In the genomic region with DNA sequence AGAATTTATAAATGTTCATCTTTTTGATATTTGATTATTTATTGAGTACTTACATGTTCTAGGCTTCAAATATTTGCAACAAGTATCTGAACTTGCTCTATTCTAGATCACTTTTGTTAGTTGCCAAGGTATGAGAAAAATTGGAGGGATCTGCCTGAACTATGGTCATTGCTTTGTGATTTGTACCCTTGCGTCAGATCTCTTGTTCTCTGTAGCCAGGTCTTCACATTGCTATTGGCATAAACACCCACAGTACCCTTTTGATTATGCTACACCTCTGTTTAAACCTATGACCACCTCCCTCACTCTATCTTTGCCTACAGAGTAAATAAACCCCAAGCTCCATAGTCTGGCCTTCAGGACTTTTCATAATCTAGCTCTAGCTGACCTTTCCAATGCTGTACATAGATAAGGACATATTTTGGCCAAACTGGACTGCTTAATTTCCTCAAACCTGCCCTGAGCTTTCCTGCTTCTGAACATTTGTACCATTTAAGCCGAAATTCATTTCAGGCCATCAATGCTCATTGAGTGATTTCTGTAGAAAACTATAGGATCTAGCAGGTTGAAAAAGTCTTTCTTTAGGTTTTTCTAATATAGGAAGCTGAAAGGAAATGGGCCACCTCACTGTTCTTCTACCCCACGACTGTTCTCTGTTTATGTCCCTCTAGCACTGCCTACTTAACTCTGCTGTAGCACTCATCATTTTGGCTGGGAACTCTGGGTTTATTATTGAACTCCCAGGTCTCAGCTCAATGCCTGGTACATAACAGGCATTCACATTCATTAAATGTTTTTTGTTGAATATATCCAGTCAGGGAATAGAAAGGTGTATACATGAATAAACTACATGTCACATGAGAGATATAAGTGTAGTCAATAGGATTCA, we compare ENCODE assay signal across 17 cellular contexts.
DNase-seq lines count a peak whose midpoint lies in the region; ATAC-seq, FAIRE-seq and TF ChIP-seq lines count a peak whose summit lies in the region.
"Had no signal": no experiment of that assay in that cellular context is flagged by ENCODE, and none has a peak within 500 bp of the region (broad histone marks: within the 10 kb centered on the region; RNA-seq: fewer than 3 reads in every experiment).

No MANE protein-coding gene starts in this region.

- H3K4me1 ChIP-seq in cardiac muscle cell (ENCODE audit: low read depth) (peaks cover 54% of the 10 kb centered on the region), right atrium auricular region (peaks cover 0 to 3% of the 10 kb centered on the region in 2 donors), pancreas (peaks cover 0 to 10% (median 5%) of the 10 kb centered on the region in 3 donors), body of pancreas (peaks cover 15% of the 10 kb centered on the region), adrenal gland (replicated peaks in 1 of 2) (no peaks in the 10 kb centered on the region)

- 46 to 55% methylated on average over 3 of the region's 3 CpGs for WGBS in pancreas, 2 donors
- 43 to 47% methylated on average over 3 of the region's 3 CpGs for WGBS in body of pancreas, 2 donors
- WGBS in adrenal gland, 4 donors, result 87 to 93% (median 90%) methylated on average over 3 of the region's 3 CpGs

- H3K36me3 ChIP-seq in cardiac muscle cell, result peaks cover 36% of the 10 kb centered on the region
- H3K36me3 ChIP-seq in right atrium auricular region, result peaks cover 43% of the 10 kb centered on the region
- peaks cover 0 to 11% (median 0%) of the 10 kb centered on the region in 3 donors for H3K36me3 ChIP-seq in pancreas
- H3K36me3 ChIP-seq in body of pancreas (replicated peaks in 1 of 2; ENCODE audit: insufficient read depth in 1 of 2, low read depth in 2 of 2), result peaks cover 2 to 4% of the 10 kb centered on the region in 2 donors
- H3K36me3 ChIP-seq in adrenal gland (replicated peaks in 1 of 2), result peaks cover 0 to 11% of the 10 kb centered on the region in 2 donors

- intact Hi-C loops in pancreas (cut with DNase I), result no loop called here
- intact Hi-C loops in body of pancreas (cut with DNase I), result no loop called here
- intact Hi-C loops in adrenal gland (cut with DNase I), result no loop called here

- H3K27me3 ChIP-seq in cardiac muscle cell (no peaks in the 10 kb centered on the region), right atrium auricular region (no peaks in the 10 kb centered on the region), pancreas (no peaks in the 10 kb centered on the region), body of pancreas (no peaks in the 10 kb centered on the region), adrenal gland (no peaks in the 10 kb centered on the region)

- TF ChIP-seq POLR2A in H54 (IDR thresholded peaks at IDR 0.05; ENCODE audit: low read depth, low read length) (no peak), body of pancreas (IDR thresholded peaks at IDR 0.05) (no peak), adrenal gland (IDR thresholded peaks at IDR 0.05) (no peak)

- H3K4me3 ChIP-seq in cardiac muscle cell, result no peak overlapping the region
- no peak overlapping the region for H3K4me3 ChIP-seq in right atrium auricular region
- H3K4me3 ChIP-seq in pancreas, result no peak overlapping the region
- no peak overlapping the region for H3K4me3 ChIP-seq in body of pancreas
- no peak overlapping the region for H3K4me3 ChIP-seq in adrenal gland
- H3K4me3 ChIP-seq: GM12878, GM23248 had no signal

- H3K27ac ChIP-seq in cardiac muscle cell, result peak overlapping the region; percentile 89
- peak overlapping the region; percentile 24 to 88 for H3K27ac ChIP-seq in right atrium auricular region
- no peak overlapping the region for H3K27ac ChIP-seq in pancreas
- H3K27ac ChIP-seq in body of pancreas, result peak overlapping the region in 1 of 4 donors; percentile 26
- no peak overlapping the region for H3K27ac ChIP-seq in adrenal gland
- H3K27ac ChIP-seq: GM23248 had no signal

- H3K9me3 ChIP-seq in cardiac muscle cell (ENCODE audit: low read depth) (no peaks in the 10 kb centered on the region), right atrium auricular region (no peaks in the 10 kb centered on the region), pancreas (no peaks in the 10 kb centered on the region), body of pancreas (no peaks in the 10 kb centered on the region), adrenal gland (replicated peaks in 1 of 3) (no peaks in the 10 kb centered on the region)

- DNase-seq in H54 (ENCODE audit: insufficient read length, low spot score), result no peak
- DNase-seq in cardiac muscle cell (ENCODE audit: low read depth in 1 of 2, low spot score in 1 of 2), result no peak
- DNase-seq in right atrium auricular region (ENCODE audit: low spot score), result no peak
- DNase-seq in pancreas, result no peak
- DNase-seq in body of pancreas, result no peak
- DNase-seq in urothelium cell line (ENCODE audit: low spot score), result no peak
- no peak for DNase-seq in adrenal gland
- DNase-seq: C1 segment of cervical spinal cord; Calu3; CD4-positive, alpha-beta T cell; DMS79; GM23248; H9 had no signal

- no peak for TF ChIP-seq CTCF in cardiac muscle cell (IDR thresholded peaks at IDR 0.05; ENCODE audit: low read depth, low read length)
- no peak for TF ChIP-seq CTCF in right atrium auricular region (IDR thresholded peaks at IDR 0.05)
- TF ChIP-seq CTCF in pancreas (IDR thresholded peaks at IDR 0.05), result no peak
- no peak for TF ChIP-seq CTCF in body of pancreas (IDR thresholded peaks at IDR 0.05)
- TF ChIP-seq CTCF in adrenal gland (IDR thresholded peaks at IDR 0.05), result no peak

- ATAC-seq in pancreas, result peak in 3 of 4 donors; percentile 32 to 70 (median 41)
- no peak for ATAC-seq in body of pancreas

- FAIRE-seq in H54 (lab: Jason Lieb, UNC) (peak; percentile 6), pancreas (lab: Jason Lieb, UNC) (no peak), urothelium cell line (lab: Jason Lieb, UNC) (no peak)
- FAIRE-seq: A204.1, GM12878, GM18507, HTR-8/SVneo had no signal

Comparison
In these comparisons a context has a peak if more than half of its experiments do, and no peak if none do; other contexts are left out.
1. H3K27ac ChIP-seq: peak in cardiac muscle cell (single experiment) and right atrium auricular region (2 of 2); none in pancreas (0 of 4) and adrenal gland (0 of 5).